In genomic region chr1:15174615-15174983, GRCh38 we compare ENCODE assay signal across 18 cellular contexts. TPM values are rescaled to one million over a fixed set of nuclear protein-coding genes. Genes with fewer than 3 reads are reported as not detected.
"Had no signal": no experiment of that assay in that cellular context is flagged by ENCODE, and none has a peak within 500 bp of the region (broad histone marks: within the 10 kb centered on the region; RNA-seq: fewer than 3 reads in every experiment).

No MANE protein-coding gene starts in this region.

- H3K4me2 ChIP-seq: hepatocyte had no signal

- DNase-seq: activated CD4-positive, alpha-beta memory T cell treated with anti-CD3 and anti-CD28 coated beads for 36 hours; activated CD4-positive, alpha-beta T cell treated with anti-CD3 and anti-CD28 coated beads for 1 hour; activated effector memory CD4-positive, alpha-beta T cell treated with anti-CD3 and anti-CD28 coated beads, Interleukin-2, amount 50 U/mL, for 16 hours; activated T-cell treated with anti-CD3 and anti-CD28 coated beads, Interleukin-2, amount 50 U/mL, for 4 hours; brain microvascular endothelial cell; cortex of kidney; effector memory CD4-positive, alpha-beta T cell; left ventricle myocardium superior; mesendoderm; natural killer cell; stimulated activated CD4-positive, alpha-beta T cell treated with anti-CD3 and anti-CD28 coated beads, Interleukin-4, amount 100 ng/mL, for 1 hour; stimulated activated naive CD4-positive, alpha-beta T cell; substantia nigra; T-helper 1 cell; T1000 had no signal

- ATAC-seq: activated naive CD4-positive, alpha-beta T cell treated with anti-CD3 and anti-CD28 coated beads, Interleukin-2, amount 50 U/mL, for 72 hours; activated T-cell treated with anti-CD3 and anti-CD28 coated beads, Interleukin-2, amount 50 U/mL, for 4 hours; left ventricle myocardium superior; natural killer cell had no signal

- H3K9me3 ChIP-seq: tibial nerve had no signal

- H3K36me3 ChIP-seq: brain microvascular endothelial cell, tibial nerve had no signal

- H3K27ac ChIP-seq: brain microvascular endothelial cell, tibial nerve had no signal

- H3K27me3 ChIP-seq: brain microvascular endothelial cell, hepatocyte, tibial nerve had no signal

- H3K4me3 ChIP-seq: hepatocyte, tibial nerve had no signal

- H2AFZ ChIP-seq: hepatocyte had no signal

RNA-seq across cellular contexts. Expression of gene TMEM51, which starts 21.1 kb away (rescaled TPM):
- total RNA-seq: activated CD4-positive, alpha-beta memory T cell treated with anti-CD3 and anti-CD28 coated beads for 36 hours; natural killer cell had no signal
